In genomic region chr20:24118096-24118780, GRCh38 we compare ENCODE assay signal across 24 cellular contexts.
DNase-seq lines count a peak whose midpoint lies in the region; ATAC-seq and TF ChIP-seq lines count a peak whose summit lies in the region.
"Had no signal": no experiment of that assay in that cellular context is flagged by ENCODE, and none has a peak within 500 bp of the region (broad histone marks: within the 10 kb centered on the region; RNA-seq: fewer than 3 reads in every experiment).

No MANE protein-coding gene starts in this region.

- ATAC-seq in GM19351 (IDR thresholded peaks at IDR 0.05; ENCODE audit: unreplicated experiment): no peak
- ATAC-seq in GM21737 (IDR thresholded peaks at IDR 0.05; ENCODE audit: unreplicated experiment): no peak
- ATAC-seq: GM12878; naive thymus-derived CD4-positive, alpha-beta T cell had no signal

- H3K9me3 ChIP-seq in BLaER1 (no peaks in the 10 kb centered on the region), SJSA1 (replicated peaks) (no peaks in the 10 kb centered on the region), sigmoid colon (no peaks in the 10 kb centered on the region)
- H3K9me3 ChIP-seq: esophagus squamous epithelium, transverse colon had no signal

- no peaks in the 10 kb centered on the region for H3K27me3 ChIP-seq in BLaER1
- no peaks in the 10 kb centered on the region for H3K27me3 ChIP-seq in SJSA1 (replicated peaks)
- no peaks in the 10 kb centered on the region for H3K27me3 ChIP-seq in sigmoid colon
- H3K27me3 ChIP-seq: esophagus squamous epithelium, transverse colon had no signal

- no peak for TF ChIP-seq POLR2A in sigmoid colon (IDR thresholded peaks at IDR 0.05)

- 66 to 68% methylated on average over 9 of the region's 9 CpGs for WGBS in sigmoid colon, 2 donors

- H3K27ac ChIP-seq in BLaER1: no peak overlapping the region
- H3K27ac ChIP-seq in SJSA1: peak overlapping the region; percentile 25
- peak overlapping the region in 1 of 4 donors; percentile 44 for H3K27ac ChIP-seq in sigmoid colon
- H3K27ac ChIP-seq: esophagus squamous epithelium had no signal

- no peak for TF ChIP-seq CTCF in sigmoid colon (IDR thresholded peaks at IDR 0.05)

- H3K4me2 ChIP-seq in BLaER1: peak overlapping the region; percentile 50

- no peak overlapping the region for H3K9ac ChIP-seq in BLaER1

- H3K4me3 ChIP-seq in BLaER1 (no peak overlapping the region), SJSA1 (no peak overlapping the region), sigmoid colon (no peak overlapping the region)
- H3K4me3 ChIP-seq: esophagus squamous epithelium, GM12878, skin epidermis, transverse colon had no signal

- H3K36me3 ChIP-seq in BLaER1 (no peaks in the 10 kb centered on the region), SJSA1 (no peaks in the 10 kb centered on the region), sigmoid colon (no peaks in the 10 kb centered on the region)
- H3K36me3 ChIP-seq: esophagus squamous epithelium, transverse colon had no signal

- intact Hi-C loops in sigmoid colon (cut with DNase I) (loop anchor here (2.0 kb wide), 1 partner anchor 47 kb away; no protein-coding TSS in a partner anchor), posterior vena cava (cut with DNase I) (no loop called here)

- H4K20me1 ChIP-seq in BLaER1: no peaks in the 10 kb centered on the region

- DNase-seq in SJSA1 (ENCODE audit: low read depth in 1 of 2, low spot score in 2 of 2): peak in 1 of 2 experiments; percentile 57
- DNase-seq in fibroblast of peridontal ligament (ENCODE audit: extremely low read depth): peak; percentile 13
- DNase-seq in sigmoid colon: peak; percentile 56
- DNase-seq in posterior vena cava (ENCODE audit: low spot score): no peak
- DNase-seq: activated CD4-positive, alpha-beta T cell treated with anti-CD3 and anti-CD28 coated beads, Interleukin-2, amount 10 ng/mL, durations not matched to agents 24 days and 14 days; activated naive CD4-positive, alpha-beta T cell treated with Interleukin-2 at 50 U/mL for 16 hours; activated T-cell treated with anti-CD3 and anti-CD28 coated beads, Interleukin-2, amount 50 U/mL, for 24 hours; CD4-positive, CD25-positive, alpha-beta regulatory T cell; effector memory CD4-positive, alpha-beta T cell; esophagus squamous epithelium; glutamatergic neuron; midbrain; naive thymus-derived CD4-positive, alpha-beta T cell; NCI-H524 treated with DMSO at 0.1 percent for 48 hours; NK-92 treated with Interleukin-12 subunit alpha and Interleukin-12 subunit beta, amount 100 ng/mL, for 24 hours; occipital lobe; SHP77 treated with DMSO at 0.1 percent for 48 hours; stimulated activated CD4-positive, alpha-beta T cell treated with anti-CD3 and anti-CD28 coated beads, Interleukin-1b, Interleukin-23, amount 100 ng/mL, for 48 hours; transverse colon had no signal

- TF ChIP-seq EP300 in sigmoid colon (IDR thresholded peaks at IDR 0.05): no peak

- H3K4me1 ChIP-seq in BLaER1: peaks cover 71% of the 10 kb centered on the region
- peaks cover 32% of the 10 kb centered on the region for H3K4me1 ChIP-seq in SJSA1 (replicated peaks)
- H3K4me1 ChIP-seq in sigmoid colon: peaks cover 0 to 23% (median 20%) of the 10 kb centered on the region in 4 donors
